31 cellular contexts compared by ENCODE assay signal in the genomic region with DNA sequence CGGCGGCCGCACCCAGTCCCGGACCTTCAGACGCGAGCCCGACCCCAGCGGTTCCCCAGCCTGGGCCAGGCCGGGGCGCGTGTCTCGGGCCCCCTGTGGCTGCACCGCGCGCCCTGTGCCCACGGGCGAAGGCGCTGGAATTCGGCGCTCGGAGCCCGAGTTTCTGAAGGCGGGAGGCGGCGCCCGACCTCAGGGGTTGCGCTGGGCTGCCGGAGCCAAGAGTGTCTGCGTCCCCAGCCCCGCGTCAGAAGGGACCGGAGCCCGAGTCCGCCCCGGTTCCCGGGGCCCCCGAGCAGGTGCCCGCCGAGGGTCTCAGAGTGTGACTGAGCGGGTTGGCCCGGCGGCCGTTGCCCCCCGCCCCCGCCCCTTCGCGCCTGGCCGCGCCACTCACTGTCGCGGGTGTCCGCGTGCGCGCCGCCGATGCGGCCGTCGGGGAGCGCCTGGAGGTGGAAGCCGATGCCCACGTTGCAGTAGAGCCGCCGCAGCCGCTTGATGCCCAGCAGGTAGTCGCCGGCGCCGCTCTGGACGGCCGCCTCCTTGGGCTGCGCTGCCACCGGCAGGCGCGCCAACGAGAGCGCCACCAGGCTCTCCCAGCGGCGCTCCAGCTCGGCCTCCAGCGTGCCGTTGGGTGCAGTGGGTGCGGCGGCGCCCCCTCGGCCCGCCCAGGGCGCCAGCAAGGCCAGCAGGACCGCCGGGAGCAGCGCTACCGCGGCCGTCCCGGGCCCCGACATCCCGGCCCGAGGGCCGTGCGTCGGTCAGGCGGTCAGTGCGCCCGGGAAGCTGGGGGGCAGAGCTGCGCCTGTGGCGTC. TPM values are rescaled to one million over a fixed set of nuclear protein-coding genes. Genes with fewer than 3 reads are reported as not detected.
DNase-seq lines count a peak whose midpoint lies in the region; ATAC-seq and TF ChIP-seq lines count a peak whose summit lies in the region.
"Had no signal": no experiment of that assay in that cellular context is flagged by ENCODE, and none has a peak within 500 bp of the region (broad histone marks: within the 10 kb centered on the region; RNA-seq: fewer than 3 reads in every experiment).

No MANE protein-coding gene starts in this region.

- H3K27ac ChIP-seq in BLaER1: no peak overlapping the region
- H3K27ac ChIP-seq in HUES64 (ENCODE audit: low read depth, low read length): no peak overlapping the region
- no peak overlapping the region for H3K27ac ChIP-seq in hepatocyte
- H3K27ac ChIP-seq in tibial artery: no peak overlapping the region
- H3K27ac ChIP-seq: parathyroid adenoma had no signal

- no peak for ATAC-seq in HG02610 (IDR thresholded peaks at IDR 0.05; ENCODE audit: unreplicated experiment)
- ATAC-seq in HG03457 (IDR thresholded peaks at IDR 0.05; ENCODE audit: unreplicated experiment): no peak
- no peak for ATAC-seq in GM21367 (IDR thresholded peaks at IDR 0.05; ENCODE audit: unreplicated experiment)
- ATAC-seq: activated CD4-positive, alpha-beta T cell treated with anti-CD3 and anti-CD28 coated beads for 36 hours; HCT116; sciatic nerve; T-cell had no signal

- no peak for TF ChIP-seq CTCF in hepatocyte (IDR thresholded peaks at IDR 0.05; ENCODE audit: poor library complexity)
- TF ChIP-seq CTCF in nephron progenitor cell (IDR thresholded peaks at IDR 0.05): no peak
- no peak for TF ChIP-seq CTCF in tibial artery (IDR thresholded peaks at IDR 0.05)

- H3K9me3 Mint-ChIP-seq in nephron progenitor cell: peaks cover 2% of the 10 kb centered on the region
- H3K9me3 Mint-ChIP-seq: activated naive CD4-positive, alpha-beta T cell treated with anti-CD3 and anti-CD28 coated beads, Interleukin-2, amount 10 ng/mL, durations not matched to agents 7 days and 5 days; CD4-positive, CD25-positive, alpha-beta regulatory T cell; dendritic cell treated with granulocyte-macrophage colony-stimulating factor and Interleukin-4, amounts not matched to agents 40 ng/mL and 50 ng/mL, for 4 days; T-cell had no signal

- no peaks in the 10 kb centered on the region for H3K36me3 ChIP-seq in BLaER1
- no peaks in the 10 kb centered on the region for H3K36me3 ChIP-seq in HUES64 (ENCODE audit: insufficient read depth, low read length)
- no peaks in the 10 kb centered on the region for H3K36me3 ChIP-seq in hepatocyte (replicated peaks; ENCODE audit: insufficient read depth, low read depth)
- no peaks in the 10 kb centered on the region for H3K36me3 ChIP-seq in tibial artery

- H3K4me3 ChIP-seq in BLaER1 (peak overlapping the region; percentile 57; the same call in 1 of the 2 replicates), HUES64 (ENCODE audit: low read length) (peak overlapping the region; percentile 48), hepatocyte (no peak overlapping the region), tibial artery (no peak overlapping the region)

- H2AFZ ChIP-seq in hepatocyte: no peak overlapping the region
- H2AFZ ChIP-seq: parathyroid adenoma had no signal

- H3K27ac Mint-ChIP-seq in nephron progenitor cell: no peak overlapping the region
- H3K27ac Mint-ChIP-seq: activated CD4-positive, alpha-beta T cell treated with anti-CD3 and anti-CD28 coated beads for 36 hours; activated naive CD4-positive, alpha-beta T cell treated with anti-CD3 and anti-CD28 coated beads, Interleukin-2, amount 10 ng/mL, durations not matched to agents 7 days and 5 days; CD4-positive, CD25-positive, alpha-beta regulatory T cell; dendritic cell treated with granulocyte-macrophage colony-stimulating factor and Interleukin-4, amounts not matched to agents 40 ng/mL and 50 ng/mL, for 4 days; memory B cell; naive B cell; T-cell had no signal

- peaks cover 12% of the 10 kb centered on the region for H3K4me1 ChIP-seq in BLaER1
- H3K4me1 ChIP-seq in HUES64 (ENCODE audit: insufficient read depth, low read length): peaks cover 36% of the 10 kb centered on the region
- no peaks in the 10 kb centered on the region for H3K4me1 ChIP-seq in hepatocyte (ENCODE audit: insufficient read depth)
- peaks cover 0 to 14% (median 4%) of the 10 kb centered on the region in 4 donors for H3K4me1 ChIP-seq in tibial artery
- H3K4me1 ChIP-seq: parathyroid adenoma had no signal

- H3K4me1 Mint-ChIP-seq in nephron progenitor cell: peaks cover 35% of the 10 kb centered on the region
- H3K4me1 Mint-ChIP-seq: activated CD4-positive, alpha-beta T cell treated with anti-CD3 and anti-CD28 coated beads for 36 hours; activated naive CD4-positive, alpha-beta T cell treated with anti-CD3 and anti-CD28 coated beads, Interleukin-2, amount 10 ng/mL, durations not matched to agents 7 days and 5 days; CD4-positive, CD25-positive, alpha-beta regulatory T cell; memory B cell; naive B cell; T-cell had no signal

- intact Hi-C loops in tibial artery (cut with DNase I; ENCODE audit: low total_unique reads): no loop called here

- H3K27me3 ChIP-seq in BLaER1: peaks cover 35% of the 10 kb centered on the region
- H3K27me3 ChIP-seq in HUES64 (ENCODE audit: insufficient read depth, low read length): peaks cover 65% of the 10 kb centered on the region
- H3K27me3 ChIP-seq in hepatocyte: peaks cover 86% of the 10 kb centered on the region
- H3K27me3 ChIP-seq in tibial artery: peaks cover 0 to 77% of the 10 kb centered on the region in 2 donors

- H3K9ac ChIP-seq in BLaER1 (no peak overlapping the region), HUES64 (ENCODE audit: low read depth, low read length) (peak overlapping the region; percentile 39; the same call in 1 of the 2 replicates)
- H3K9ac ChIP-seq: parathyroid adenoma had no signal

- 1% methylated on average over 107 of the region's 107 CpGs for WGBS in HUES64
- WGBS in hepatocyte (ENCODE audit: low lambda C conversion rate, missing lambda C conversion rate): 3% methylated on average over 93 of the region's 107 CpGs

- H3K36me3 Mint-ChIP-seq in nephron progenitor cell (ENCODE audit: low read depth): no peaks in the 10 kb centered on the region
- H3K36me3 Mint-ChIP-seq: activated naive CD4-positive, alpha-beta T cell treated with anti-CD3 and anti-CD28 coated beads, Interleukin-2, amount 10 ng/mL, durations not matched to agents 7 days and 5 days; CD4-positive, CD25-positive, alpha-beta regulatory T cell; memory B cell; naive B cell; T-cell had no signal

- H3K9me3 ChIP-seq in BLaER1 (no peaks in the 10 kb centered on the region), HUES64 (ENCODE audit: insufficient read depth, low read depth, low read length) (no peaks in the 10 kb centered on the region), hepatocyte (ENCODE audit: low read depth) (no peaks in the 10 kb centered on the region), tibial artery (no peaks in the 10 kb centered on the region)

- no peaks in the 10 kb centered on the region for H3K9me2 ChIP-seq in hepatocyte (replicated peaks; ENCODE audit: insufficient read depth)

- no peak for DNase-seq in hepatocyte (ENCODE audit: low spot score)
- peak; percentile 41 for DNase-seq in nephron progenitor cell
- no peak for DNase-seq in tibial artery
- DNase-seq: activated CD4-positive, alpha-beta T cell treated with anti-CD3 and anti-CD28 coated beads for 36 hours; activated naive CD4-positive, alpha-beta T cell treated with anti-CD3 and anti-CD28 coated beads, Interleukin-2, amount 10 ng/mL, durations not matched to agents 7 days and 5 days; amygdala; caudate nucleus; CD4-positive, CD25-positive, alpha-beta regulatory T cell; DMS 273 treated with DMSO at 0.1 percent for 48 hours; hippocampal formation; Kasumi-1; naive B cell; NCI-H187 treated with DMSO at 0.1 percent for 48 hours; NCI-H82; OCI-M1; SHP77; stimulated activated CD4-positive, alpha-beta T cell treated with anti-CD3 and anti-CD28 coated beads, Interleukin-15, amount 100 ng/mL, for 24 hours; T-cell had no signal

- H3K4me3 Mint-ChIP-seq in nephron progenitor cell: no peak overlapping the region
- H3K4me3 Mint-ChIP-seq: activated CD4-positive, alpha-beta T cell treated with anti-CD3 and anti-CD28 coated beads for 36 hours; activated naive CD4-positive, alpha-beta T cell treated with anti-CD3 and anti-CD28 coated beads, Interleukin-2, amount 10 ng/mL, durations not matched to agents 7 days and 5 days; CD4-positive, CD25-positive, alpha-beta regulatory T cell; dendritic cell treated with granulocyte-macrophage colony-stimulating factor and Interleukin-4, amounts not matched to agents 40 ng/mL and 50 ng/mL, for 4 days; memory B cell; naive B cell; T-cell had no signal

- H3K27me3 Mint-ChIP-seq in nephron progenitor cell (ENCODE audit: low read depth, poor library complexity): peaks cover 82% of the 10 kb centered on the region

- H4K20me1 ChIP-seq in BLaER1 (peaks cover 32% of the 10 kb centered on the region), hepatocyte (ENCODE audit: insufficient read depth, poor library complexity, severe bottlenecking) (no peaks in the 10 kb centered on the region)

- H3K4me2 ChIP-seq in BLaER1 (peak overlapping the region; percentile 76), hepatocyte (peak overlapping the region; percentile 69)

- H3K79me2 ChIP-seq in hepatocyte: no peaks in the 10 kb centered on the region
- H3K79me2 ChIP-seq: parathyroid adenoma had no signal

RNA-seq across cellular contexts. Expression of a gene that starts 0.6 kb away (rescaled TPM):
- polyA plus RNA-seq in HUES64 (2013, experiment 1 of 2): 3.4 TPM
- polyA plus RNA-seq in HUES64 (2013, experiment 2 of 2): 3.0 TPM
- total RNA-seq in hepatocyte: not detected in 2 replicates
- polyA plus RNA-seq in hepatocyte: not detected in 2 replicates
- total RNA-seq: activated CD4-positive, alpha-beta T cell treated with anti-CD3 and anti-CD28 coated beads for 36 hours; CD4-positive, CD25-positive, alpha-beta regulatory T cell; HT1080; T-cell; urinary bladder had no signal
- polyA plus RNA-seq: AG04450; CD4-positive, CD25-positive, alpha-beta regulatory T cell; urinary bladder had no signal

RNA-seq across cellular contexts. Expression of a gene that starts 44.7 kb away (rescaled TPM):
- 1.3 TPM for polyA plus RNA-seq in HUES64 (2013, experiment 1 of 2)
- polyA plus RNA-seq in HUES64 (2013, experiment 2 of 2): 0.76 TPM
- not detected in 2 replicates for total RNA-seq in hepatocyte
- not detected in 2 replicates for polyA plus RNA-seq in hepatocyte
- total RNA-seq: activated CD4-positive, alpha-beta T cell treated with anti-CD3 and anti-CD28 coated beads for 36 hours; CD4-positive, CD25-positive, alpha-beta regulatory T cell; HT1080; sciatic nerve; T-cell; urinary bladder had no signal
- polyA plus RNA-seq: AG04450; CD4-positive, CD25-positive, alpha-beta regulatory T cell; urinary bladder had no signal

Comparison
In these comparisons a context has a peak if more than half of its experiments do, and no peak if none do; other contexts are left out.
1. H3K4me3 ChIP-seq: peak in BLaER1 (single experiment) and HUES64 (single experiment); none in hepatocyte (single experiment) and tibial artery (0 of 2).